Comparison of ENCODE assay signal across 6 cellular contexts in genomic region chr12:132304866-132305265, GRCh38. TPM values are rescaled to one million over a fixed set of nuclear protein-coding genes. Genes with fewer than 3 reads are reported as not detected.
"Had no signal": no experiment of that assay in that cellular context is flagged by ENCODE, and none has a peak within 500 bp of the region (broad histone marks: within the 10 kb centered on the region; RNA-seq: fewer than 3 reads in every experiment).

No MANE protein-coding gene starts in this region.

RNA-seq across cellular contexts. Expression of gene GALNT9, which starts 24.5 kb away (rescaled TPM):
- total RNA-seq: Peyer's patch, Right ventricle myocardium inferior, RPMI7951, SJSA1, SK-MEL-5 had no signal
- polyA plus RNA-seq: SK-N-SH had no signal
